Comparison of ENCODE assay signal across 19 cellular contexts in genomic region chr17:49583889-49584288, GRCh38. TPM values are rescaled to one million over a fixed set of nuclear protein-coding genes. Genes with fewer than 3 reads are reported as not detected.
DNase-seq lines count a peak whose midpoint lies in the region; ATAC-seq, FAIRE-seq and TF ChIP-seq lines count a peak whose summit lies in the region.
"Had no signal": no experiment of that assay in that cellular context is flagged by ENCODE, and none has a peak within 500 bp of the region (broad histone marks: within the 10 kb centered on the region; RNA-seq: fewer than 3 reads in every experiment).

No MANE protein-coding gene starts in this region.

- no peaks in the 10 kb centered on the region for H3K9me1 ChIP-seq in K562 (ENCODE audit: control insufficient read depth, insufficient read depth, low read length)

- H3K9me3 ChIP-seq in A549 = no peaks in the 10 kb centered on the region
- H3K9me3 ChIP-seq in K562 (replicated peaks; ENCODE audit: control insufficient read depth, insufficient read depth, low read depth, low read length) = no peaks in the 10 kb centered on the region
- no peaks in the 10 kb centered on the region for H3K9me3 ChIP-seq in vagina
- H3K9me3 ChIP-seq: SJCRH30 had no signal

- H3K27me3 Mint-ChIP-seq in stimulated activated naive B cell treated with anti-CD40 and anti-IgM and Interleukin-4, amounts not matched to agents 10 μg/mL and 1 μg/mL and 100 μg/mL, for 72 hours = peaks cover 1 to 3% of the 10 kb centered on the region in 2 donors

- no peak overlapping the region for H3K9ac ChIP-seq in K562 (ENCODE audit: insufficient read depth in 1 of 2, low read depth in 2 of 2, low read length in 2 of 2)

- H3K4me2 ChIP-seq in A549 = no peak overlapping the region
- no peak overlapping the region for H3K4me2 ChIP-seq in K562 (ENCODE audit: insufficient read depth, low read length)

- H3K9me3 Mint-ChIP-seq in stimulated activated naive B cell treated with anti-CD40 and anti-IgM and Interleukin-4, amounts not matched to agents 10 μg/mL and 1 μg/mL and 100 μg/mL, for 72 hours = no peaks in the 10 kb centered on the region
- H3K9me3 Mint-ChIP-seq: H9, T-cell had no signal

- peaks cover 6% of the 10 kb centered on the region for H4K20me1 ChIP-seq in K562 (replicated peaks; ENCODE audit: control insufficient read depth, insufficient read depth, low read length)

- H3K4me1 Mint-ChIP-seq in stimulated activated naive B cell treated with anti-CD40 and anti-IgM and Interleukin-4, amounts not matched to agents 10 μg/mL and 1 μg/mL and 100 μg/mL, for 72 hours = peaks cover 0 to 6% of the 10 kb centered on the region in 2 donors

- TF ChIP-seq POLR2A in A549 (IDR thresholded peaks at IDR 0.05; ENCODE audit: low read length) = no peak
- no peak for TF ChIP-seq POLR2A in K562 (conservative IDR thresholded peaks at IDR 0.05)
- no peak for TF ChIP-seq POLR2A in vagina (IDR thresholded peaks at IDR 0.05)

- H3K4me3 Mint-ChIP-seq in stimulated activated naive B cell treated with anti-CD40 and anti-IgM and Interleukin-4, amounts not matched to agents 10 μg/mL and 1 μg/mL and 100 μg/mL, for 72 hours = no peak overlapping the region
- H3K4me3 Mint-ChIP-seq: H9, T-cell had no signal

- H3K27ac Mint-ChIP-seq in stimulated activated naive B cell treated with anti-CD40 and anti-IgM and Interleukin-4, amounts not matched to agents 10 μg/mL and 1 μg/mL and 100 μg/mL, for 72 hours = peak overlapping the region; percentile 25
- H3K27ac Mint-ChIP-seq: H9, T-cell had no signal

- POLR2A ChIA-PET in A549 (lab: Yijun Ruan, JAX) = no interaction called here
- POLR2A ChIA-PET in K562 (lab: Yijun Ruan, JAX) = interaction anchor here (0.6 kb wide), 1 partner anchor 66 kb away, joined by 3 read pairs; no protein-coding TSS in a partner anchor

- 94% methylated on average over 4 of the region's 4 CpGs for WGBS in A549 (ENCODE audit: missing lambda C conversion rate)
- 39% methylated on average over 4 of the region's 4 CpGs for WGBS in K562 (ENCODE audit: insufficient coverage, low coverage, missing lambda C conversion rate)

- H3K27me3 ChIP-seq in K562 (ENCODE audit: control insufficient read depth in 2 of 2, insufficient read depth in 2 of 2, low read length in 2 of 2) (no peaks in the 10 kb centered on the region), vagina (no peaks in the 10 kb centered on the region)
- H3K27me3 ChIP-seq: SJCRH30 had no signal

- in situ Hi-C loops in G401 (cut with HindIII; ENCODE audit: low sequenced_read_pairs) (no loop called here), K562 (cut with MboI) (no loop called here)

- H3K79me2 ChIP-seq in K562 (ENCODE audit: control insufficient read depth, insufficient read depth, low read length) = no peaks in the 10 kb centered on the region

- H3K36me3 ChIP-seq in K562 (ENCODE audit: control insufficient read depth, insufficient read depth, low read length) (no peaks in the 10 kb centered on the region), vagina (no peaks in the 10 kb centered on the region)
- H3K36me3 ChIP-seq: SJCRH30 had no signal

- peaks cover 12 to 24% of the 10 kb centered on the region in 2 donors for H3K36me3 Mint-ChIP-seq in stimulated activated naive B cell treated with anti-CD40 and anti-IgM and Interleukin-4, amounts not matched to agents 10 μg/mL and 1 μg/mL and 100 μg/mL, for 72 hours
- H3K36me3 Mint-ChIP-seq: T-cell had no signal

- TF ChIP-seq RAD21 in A549 (conservative IDR thresholded peaks at IDR 0.05 in 1 of 2, IDR thresholded peaks at IDR 0.05 in 1 of 2) (no peak), K562 (CRISPR knock-in tag; conservative IDR thresholded peaks at IDR 0.05 in 1 of 2, IDR thresholded peaks at IDR 0.05 in 1 of 2) (no peak)

- H3K4me3 ChIP-seq in A549 = no peak overlapping the region
- no peak overlapping the region for H3K4me3 ChIP-seq in K562
- no peak overlapping the region for H3K4me3 ChIP-seq in vagina
- H3K4me3 ChIP-seq: SJCRH30 had no signal

- H3K27ac ChIP-seq in A549 = no peak overlapping the region
- no peak overlapping the region for H3K27ac ChIP-seq in K562 (ENCODE audit: extremely low read depth, low read depth, low read length)
- H3K27ac ChIP-seq in vagina = no peak overlapping the region
- H3K27ac ChIP-seq: SJCRH30 had no signal

- CTCF ChIA-PET in A549 (lab: Yijun Ruan, JAX) (interaction anchor here (0.5 to 40.8 kb wide), 6 partner anchors 8 to 119 kb away, joined by 3 to 2008 read pairs (median 13); partner anchors contain the start of genes NXPH3 and SLC35B1), K562 (lab: Yijun Ruan, JAX; ENCODE audit: low intra/inter-chr PET ratio) (no interaction called here)

- intact Hi-C loops in K562 (cut with micrococcal nuclease) = no loop called here
- intact Hi-C loops in vagina (cut with DNase I) = no loop called here

- TF ChIP-seq EP300 in A549 (IDR thresholded peaks at IDR 0.05) = no peak
- TF ChIP-seq EP300 in K562 (IDR thresholded peaks at IDR 0.05; ENCODE audit: low read length) = no peak

- ATAC-seq in A549 (no peak), K562 (no peak)
- ATAC-seq in stimulated activated naive B cell treated with anti-CD40 and anti-IgM and Interleukin-4, amounts not matched to agents 10 μg/mL and 1 μg/mL and 100 μg/mL, for 72 hours (replicated peaks) = no peak
- ATAC-seq: T-cell had no signal

- no peak overlapping the region for H2AFZ ChIP-seq in K562 (ENCODE audit: low read depth, low read length)

- FAIRE-seq in A549 (lab: Jason Lieb, UNC) (no peak), K562 (lab: Jason Lieb, UNC) (no peak)
- FAIRE-seq: RCC 7860 had no signal

- TF ChIP-seq CTCF in A549 (IDR thresholded peaks at IDR 0.05) = no peak
- TF ChIP-seq CTCF in K562 (IDR thresholded peaks at IDR 0.05 in 2 of 3, conservative IDR thresholded peaks at IDR 0.05 in 1 of 3; ENCODE audit: insufficient read depth in 2 of 3, low read depth in 1 of 3, low read length in 3 of 3) = no peak
- no peak for TF ChIP-seq CTCF in vagina (IDR thresholded peaks at IDR 0.05)

- H3K4me1 ChIP-seq in A549 (no peaks in the 10 kb centered on the region), K562 (replicated peaks in 1 of 2; ENCODE audit: control insufficient read depth in 2 of 2, insufficient read depth in 2 of 2, low read length in 2 of 2) (peaks cover 0 to 15% of the 10 kb centered on the region in 2 experiments; a peak in 3 of 5 replicates), vagina (peaks cover 14% of the 10 kb centered on the region)
- H3K4me1 ChIP-seq: SJCRH30 had no signal

- no peak for DNase-seq in A549 (ENCODE audit: low read depth in 1 of 2, low spot score in 1 of 2)
- DNase-seq in G401 (ENCODE audit: low spot score) = peak; percentile 61
- no peak for DNase-seq in K562 (ENCODE audit: extremely low read depth in 1 of 4, low spot score in 3 of 4)
- DNase-seq in stimulated activated naive B cell treated with anti-CD40 and anti-IgM and Interleukin-4, amounts not matched to agents 10 μg/mL and 1 μg/mL and 100 μg/mL, for 72 hours = no peak
- DNase-seq in vagina (ENCODE audit: extremely low spot score in 2 of 2) = no peak
- DNase-seq in NAMALWA (ENCODE audit: low spot score) = no peak
- no peak for DNase-seq in DMS53 (lab: John Stamatoyannopoulos, UW)
- DNase-seq: Calu3, DND-41, H9, Kasumi-1, NCI-H1105, NCI-H1436 treated with DMSO at 0.1 percent for 48 hours, NCI-H187 treated with DMSO at 0.1 percent for 48 hours, NCI-H524, NCI-H748 treated with DMSO at 0.1 percent for 48 hours, SJCRH30 had no signal

- BruUV-seq in K562 (replicated peaks; lab: Mats Ljungman, UMichigan) = no TSS peak

TF ChIP-seq in A549, 52 proteins besides CTCF, POLR2A, EP300 and RAD21 (continues in another document):
- TF ChIP-seq HEYL (CRISPR knock-in tag; IDR thresholded peaks at IDR 0.05) = no peak

TF ChIP-seq in K562, 482 proteins besides CTCF, POLR2A, EP300 and RAD21 (continues in another document):
- TF ChIP-seq ZFP30 (CRISPR knock-in tag; IDR thresholded peaks at IDR 0.05; ENCODE audit: borderline replicate concordance) = no peak
- TF ChIP-seq, protein P1, sequence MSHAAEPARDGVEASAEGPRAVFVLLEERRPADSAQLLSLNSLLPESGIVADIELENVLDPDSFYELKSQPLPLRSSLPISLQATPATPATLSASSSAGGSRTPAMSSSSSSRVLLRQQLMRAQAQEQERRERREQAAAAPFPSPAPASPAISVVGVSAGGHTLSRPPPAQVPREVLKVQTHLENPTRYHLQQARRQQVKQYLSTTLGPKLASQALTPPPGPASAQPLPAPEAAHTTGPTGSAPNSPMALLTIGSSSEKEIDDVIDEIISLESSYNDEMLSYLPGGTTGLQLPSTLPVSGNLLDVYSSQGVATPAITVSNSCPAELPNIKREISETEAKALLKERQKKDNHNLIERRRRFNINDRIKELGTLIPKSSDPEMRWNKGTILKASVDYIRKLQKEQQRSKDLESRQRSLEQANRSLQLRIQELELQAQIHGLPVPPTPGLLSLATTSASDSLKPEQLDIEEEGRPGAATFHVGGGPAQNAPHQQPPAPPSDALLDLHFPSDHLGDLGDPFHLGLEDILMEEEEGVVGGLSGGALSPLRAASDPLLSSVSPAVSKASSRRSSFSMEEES (CRISPR knock-in tag; IDR thresholded peaks at IDR 0.05) = peak; percentile 79

RNA-seq across cellular contexts. Expression of gene NXPH3, which starts 8.2 kb away (rescaled TPM):
- polyA plus RNA-seq in A549 (2011; rRNA removed) = 0.07 and 0.12 TPM in 2 replicates
- polyA plus RNA-seq in A549 (2012; cell fraction: cytosol; rRNA removed) = 0.08 and 0.12 TPM in 2 replicates
- polyA plus RNA-seq in A549 (2012; cell fraction: nucleus; rRNA removed) = 0.05 TPM in 2 replicates
- 0.17 to 0.30 TPM (median 0.20 TPM) in 3 replicates for polyA plus RNA-seq in A549 (2017; fragmentation: RNase III; extraction: RNeasy Plus Mini Kit Qiagen cat#74134 plus additional on column Dnase treatment)
- polyA minus RNA-seq in A549 (2011; rRNA and poly(A)+ RNA removed) = 0.08 TPM in 1 of 2 replicates, not detected in the other
- 93.4 and 111 TPM in 2 replicates for total RNA-seq in G401 (2014; rRNA removed; shearing (Covaris generic))
- total RNA-seq in K562 (2011; cell fraction: chromatin; rRNA removed; ENCODE audit: low replicate concordance) = 0.32 and 0.37 TPM in 2 replicates
- 0.53 and 0.67 TPM in 2 replicates for total RNA-seq in K562 (2011; cell fraction: nucleolus; rRNA removed)
- 0.23 and 0.37 TPM in 2 replicates for total RNA-seq in K562 (2011; cell fraction: nucleoplasm; rRNA removed)
- total RNA-seq in K562 (2014; rRNA removed) = 0.05 and 0.16 TPM in 2 replicates
- 0.07 and 0.10 TPM in 2 replicates for total RNA-seq in K562 (2014; rRNA removed; fragmentation: Illumina TruSeq; extraction: Trizol)
- 0.04 and 0.08 TPM in 2 replicates for total RNA-seq in K562 (2015; rRNA removed; fragmentation: Illumina TruSeq; extraction: Trizol)
- 0.13 and 0.27 TPM in 2 replicates for total RNA-seq in K562 (2021)
- polyA plus RNA-seq in K562 (2011; rRNA removed) = 0.06 and 0.14 TPM in 2 replicates
- 0.15 and 0.42 TPM in 2 replicates for polyA plus RNA-seq in K562 (2011; cell fraction: cytosol; rRNA removed)
- polyA plus RNA-seq in K562 (2011; cell fraction: nucleus; rRNA removed) = 0.07 and 0.20 TPM in 2 replicates
- polyA plus RNA-seq in K562 (2012) = 0.09 and 0.12 TPM in 2 replicates
- polyA plus RNA-seq in K562 (2014; fragmentation: Illumina TruSeq; extraction: Trizol) = 0.17 and 0.18 TPM in 2 replicates
- not detected for polyA plus RNA-seq in K562 (2014; fragmentation: Nextera tagmentation; extraction: Ambion mirVana)
- 0.05 and 0.08 TPM in 2 replicates for polyA plus RNA-seq in K562 (2014; rRNA removed)
- polyA minus RNA-seq in K562 (2011; rRNA and poly(A)+ RNA removed) = 0.27 and 0.32 TPM in 2 replicates
- polyA minus RNA-seq in K562 (2011; cell fraction: cytosol; rRNA and poly(A)+ RNA removed) = not detected in 2 replicates
- polyA minus RNA-seq in K562 (2011; cell fraction: nucleus; rRNA and poly(A)+ RNA removed) = 0.27 and 0.33 TPM in 2 replicates
- 18.4 TPM for total RNA-seq in vagina
- total RNA-seq: Calu3, T-cell had no signal

Comparison
In these comparisons a context has a peak if more than half of its experiments do, and no peak if none do; other contexts are left out.
1. RNA of gene NXPH3, which starts 8.2 kb away (total RNA-seq): 93.4 to 111 TPM in G401 and 18.4 TPM in vagina (single experiment); 0.04 to 0.67 TPM in K562; every median in the first group is over 10 times any median in the second.
2. Of the 35 proteins assayed by ChIP-seq in both K562 and A549: peak only in K562: none; only in A549: USF2; in both: none; in neither: 34.